ENCODE assay signal across 12 cellular contexts in the genomic region with DNA sequence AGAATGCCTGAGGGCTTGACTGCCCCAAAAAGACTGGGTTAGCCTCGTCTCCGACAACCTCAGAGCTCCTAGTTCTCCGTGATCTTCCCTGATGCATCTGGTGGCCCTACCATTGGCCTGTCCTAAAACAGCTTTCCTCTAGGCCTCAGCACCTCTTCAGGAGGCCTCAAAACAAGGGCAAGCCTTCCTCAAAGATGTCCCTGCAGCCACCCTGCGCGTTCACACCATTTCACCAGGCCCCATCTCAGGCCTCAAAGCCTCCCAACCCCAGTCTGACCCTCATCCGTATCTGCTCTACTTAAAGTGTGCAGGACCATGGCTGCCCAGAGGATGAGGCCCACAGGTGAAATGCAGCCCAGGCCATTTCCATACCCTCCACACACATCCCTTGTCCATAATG.
A peak's percentile ranks its signal among the peaks of the same experiment; 100 is the strongest.
DNase-seq lines count a peak whose midpoint lies in the region; ATAC-seq and TF ChIP-seq lines count a peak whose summit lies in the region.
"Had no signal": no experiment of that assay in that cellular context is flagged by ENCODE, and none has a peak within 500 bp of the region (broad histone marks: within the 10 kb centered on the region; RNA-seq: fewer than 3 reads in every experiment).

No MANE protein-coding gene starts in this region.

- H3K27me3 Mint-ChIP-seq in activated naive CD4-positive, alpha-beta T cell treated with anti-CD3 and anti-CD28 coated beads, Interleukin-2, amount 50 U/mL, for 24 hours, result peaks cover 14% of the 10 kb centered on the region
- peaks cover 34% of the 10 kb centered on the region for H3K27me3 Mint-ChIP-seq in memory B cell
- peaks cover 57 to 91% of the 10 kb centered on the region in 2 donors for H3K27me3 Mint-ChIP-seq in stimulated activated naive B cell treated with anti-CD40 and anti-IgM and Interleukin-4, amounts not matched to agents 10 μg/mL and 1 μg/mL and 100 μg/mL, for 72 hours

- H3K27ac Mint-ChIP-seq in activated naive CD4-positive, alpha-beta T cell treated with anti-CD3 and anti-CD28 coated beads, Interleukin-2, amount 50 U/mL, for 24 hours, result no peak overlapping the region
- no peak overlapping the region for H3K27ac Mint-ChIP-seq in memory B cell
- peak overlapping the region; percentile 51 for H3K27ac Mint-ChIP-seq in stimulated activated naive B cell treated with anti-CD40 and anti-IgM and Interleukin-4, amounts not matched to agents 10 μg/mL and 1 μg/mL and 100 μg/mL, for 72 hours

- no peaks in the 10 kb centered on the region for H3K36me3 ChIP-seq in brain microvascular endothelial cell (replicated peaks)

- H3K4me1 Mint-ChIP-seq in activated naive CD4-positive, alpha-beta T cell treated with anti-CD3 and anti-CD28 coated beads, Interleukin-2, amount 50 U/mL, for 24 hours, result peaks cover 9% of the 10 kb centered on the region
- peaks cover 3% of the 10 kb centered on the region for H3K4me1 Mint-ChIP-seq in memory B cell
- peaks cover 0 to 11% of the 10 kb centered on the region in 2 donors for H3K4me1 Mint-ChIP-seq in stimulated activated naive B cell treated with anti-CD40 and anti-IgM and Interleukin-4, amounts not matched to agents 10 μg/mL and 1 μg/mL and 100 μg/mL, for 72 hours

- H3K27ac ChIP-seq in brain microvascular endothelial cell, result no peak overlapping the region
- H3K27ac ChIP-seq: A549 had no signal

- in situ Hi-C loops in brain microvascular endothelial cell (cut with HindIII; ENCODE audit: low pct_ligation_motif_present, low sequenced_read_pairs), result loop anchor here (10.0 kb wide), 1 partner anchor 56 kb away; no protein-coding TSS in a partner anchor

- no peaks in the 10 kb centered on the region for H3K9me3 Mint-ChIP-seq in activated naive CD4-positive, alpha-beta T cell treated with anti-CD3 and anti-CD28 coated beads, Interleukin-2, amount 50 U/mL, for 24 hours
- no peaks in the 10 kb centered on the region for H3K9me3 Mint-ChIP-seq in memory B cell
- H3K9me3 Mint-ChIP-seq in stimulated activated naive B cell treated with anti-CD40 and anti-IgM and Interleukin-4, amounts not matched to agents 10 μg/mL and 1 μg/mL and 100 μg/mL, for 72 hours, result no peaks in the 10 kb centered on the region

- H3K36me3 Mint-ChIP-seq in activated naive CD4-positive, alpha-beta T cell treated with anti-CD3 and anti-CD28 coated beads, Interleukin-2, amount 50 U/mL, for 24 hours, result no peaks in the 10 kb centered on the region
- no peaks in the 10 kb centered on the region for H3K36me3 Mint-ChIP-seq in memory B cell
- no peaks in the 10 kb centered on the region for H3K36me3 Mint-ChIP-seq in stimulated activated naive B cell treated with anti-CD40 and anti-IgM and Interleukin-4, amounts not matched to agents 10 μg/mL and 1 μg/mL and 100 μg/mL, for 72 hours
- H3K36me3 Mint-ChIP-seq: CD14-positive monocyte had no signal

- H3K4me3 ChIP-seq in WI38 (ENCODE audit: low read depth, low read length) (no peak overlapping the region), brain microvascular endothelial cell (ENCODE audit: low read depth, low read length) (no peak overlapping the region)
- H3K4me3 ChIP-seq: A549 had no signal

- H3K4me3 Mint-ChIP-seq in activated naive CD4-positive, alpha-beta T cell treated with anti-CD3 and anti-CD28 coated beads, Interleukin-2, amount 50 U/mL, for 24 hours, result peak overlapping the region; percentile 44
- H3K4me3 Mint-ChIP-seq in memory B cell, result peak overlapping the region; percentile 28
- H3K4me3 Mint-ChIP-seq in stimulated activated naive B cell treated with anti-CD40 and anti-IgM and Interleukin-4, amounts not matched to agents 10 μg/mL and 1 μg/mL and 100 μg/mL, for 72 hours, result peak overlapping the region; percentile 26 to 41

- ATAC-seq in memory B cell (ENCODE audit: low read depth), result no peak
- no peak for ATAC-seq in stimulated activated naive B cell treated with anti-CD40 and anti-IgM and Interleukin-4, amounts not matched to agents 10 μg/mL and 1 μg/mL and 100 μg/mL, for 72 hours (replicated peaks)
- no peak for ATAC-seq in GM21737 (IDR thresholded peaks at IDR 0.05; ENCODE audit: unreplicated experiment)

- TF ChIP-seq CTCF in WI38 (IDR thresholded peaks at IDR 0.05; ENCODE audit: low read depth, low read length) (0 out of 2 replicates have a peak, but pooled peaks have one; percentile 4), brain microvascular endothelial cell (IDR thresholded peaks at IDR 0.05; ENCODE audit: low read depth, low read length, missing control alignments) (no peak)

- H3K27me3 ChIP-seq in brain microvascular endothelial cell (replicated peaks), result peaks cover 20% of the 10 kb centered on the region

- DNase-seq in activated naive CD4-positive, alpha-beta T cell treated with Interleukin-2 at 50 U/mL for 16 hours, result no peak
- DNase-seq in memory B cell (ENCODE audit: low spot score in 2 of 2) (no peak), NCI-H82 (lab: John Stamatoyannopoulos, UW) (no peak), brain microvascular endothelial cell (no peak)
- DNase-seq in stimulated activated naive B cell treated with anti-CD40 and anti-IgM and Interleukin-4, amounts not matched to agents 10 μg/mL and 1 μg/mL and 100 μg/mL, for 72 hours, result no peak
- DNase-seq: GF-D8, NCI-H187 treated with DMSO at 0.1 percent for 48 hours had no signal
